In the genomic region with DNA sequence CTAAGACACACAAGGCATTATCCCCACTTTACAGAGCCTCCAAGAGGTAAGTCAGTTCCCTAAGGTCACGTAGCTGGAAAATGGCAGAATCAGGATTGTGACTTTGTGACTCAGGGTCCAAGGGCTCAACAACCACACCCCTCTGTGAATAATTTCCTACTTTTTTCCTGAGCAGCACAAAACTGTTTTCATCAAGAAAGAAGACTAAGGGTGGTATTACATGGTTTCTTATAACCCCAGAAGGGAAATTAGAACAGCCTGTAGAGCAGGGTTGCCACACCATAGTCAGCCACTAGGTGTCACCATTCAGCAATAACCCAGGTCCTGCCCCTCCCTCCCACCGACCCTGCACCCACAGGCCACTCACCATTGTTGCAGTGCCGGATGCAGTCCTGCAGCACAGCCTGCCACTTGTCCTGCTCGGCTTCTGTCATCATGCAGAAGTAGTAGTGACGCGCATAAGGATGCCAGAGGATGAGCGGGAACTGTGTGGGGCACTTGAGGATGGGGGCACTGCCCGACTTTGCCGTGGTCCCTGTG, we compare ENCODE assay signal across 7 cellular contexts.
DNase-seq lines count a peak whose midpoint lies in the region; ATAC-seq and TF ChIP-seq lines count a peak whose summit lies in the region.

No MANE protein-coding gene starts in this region.

- H3K4me2 ChIP-seq in OCI-LY3 (ENCODE audit: low read length), result no peak overlapping the region

- no peak for ATAC-seq in psoas muscle

- peaks cover 9% of the 10 kb centered on the region for H3K9me3 ChIP-seq in OCI-LY3 (ENCODE audit: insufficient read depth, low read length)
- peaks cover 9% of the 10 kb centered on the region for H3K9me3 ChIP-seq in psoas muscle

- 88 to 96% (median 93%) methylated on average over 9 of the region's 9 CpGs for WGBS in psoas muscle, 3 donors

- TF ChIP-seq CTCF in GM12873 (IDR thresholded peaks at IDR 0.05; ENCODE audit: insufficient read depth, low read depth, low read length, missing control alignments) (peak; percentile 67), OCI-LY3 (IDR thresholded peaks at IDR 0.05; ENCODE audit: low read depth, low read length) (peak; percentile 44), choroid plexus epithelial cell (conservative IDR thresholded peaks at IDR 0.05; ENCODE audit: low read depth, low read length) (peak; percentile 72), psoas muscle (IDR thresholded peaks at IDR 0.05) (peak; percentile 14)

- no peaks in the 10 kb centered on the region; the same call in 1 of the 2 replicates for H3K4me1 ChIP-seq in OCI-LY3 (ENCODE audit: low read length)
- H3K4me1 ChIP-seq in psoas muscle, result peaks cover 10% of the 10 kb centered on the region

- H3K79me2 ChIP-seq in OCI-LY3 (ENCODE audit: low read length), result no peaks in the 10 kb centered on the region

- H3K27me3 ChIP-seq in OCI-LY3 (ENCODE audit: low read depth, low read length), result no peaks in the 10 kb centered on the region
- no peaks in the 10 kb centered on the region for H3K27me3 ChIP-seq in psoas muscle (ENCODE audit: insufficient read depth in 3 of 3, low read length in 2 of 3)

- no peak overlapping the region for H3K9ac ChIP-seq in OCI-LY3 (ENCODE audit: low read length)

- H3K36me3 ChIP-seq in OCI-LY3 (replicated peaks; ENCODE audit: low read depth, low read length) (no peaks in the 10 kb centered on the region), psoas muscle (ENCODE audit: insufficient read depth in 1 of 2, low read depth in 1 of 2) (peaks cover 0 to 16% of the 10 kb centered on the region in 2 donors)

- no peaks in the 10 kb centered on the region for H4K20me1 ChIP-seq in OCI-LY3 (ENCODE audit: insufficient read depth, low read length)

- H2AFZ ChIP-seq in OCI-LY3 (ENCODE audit: low read depth, low read length), result no peak overlapping the region

- DNase-seq in choroid plexus epithelial cell (ENCODE audit: low read depth) (peak; percentile 67), psoas muscle (no peak), cerebellar cortex (ENCODE audit: low spot score) (no peak), OCI-M2 (lab: John Stamatoyannopoulos, UW; ENCODE audit: unreplicated experiment) (no peak)
- DNase-seq in stimulated activated naive CD4-positive, alpha-beta T cell (lab: John Stamatoyannopoulos, UW), result no peak

- H3K27ac ChIP-seq in OCI-LY3 (ENCODE audit: low read length) (no peak overlapping the region), psoas muscle (no peak overlapping the region)

- H3K4me3 ChIP-seq in OCI-LY3 (ENCODE audit: low read length) (no peak overlapping the region), choroid plexus epithelial cell (ENCODE audit: low read depth, low read length) (no peak overlapping the region), psoas muscle (no peak overlapping the region)

- intact Hi-C loops in psoas muscle (cut with DNase I), result loop anchor here in 1 of 2 donors (5.0 kb wide), 2 partner anchors 34 to 54 kb away; no protein-coding TSS in a partner anchor

Comparison
In these comparisons a context has a peak if more than half of its experiments do, and no peak if none do; other contexts are left out.
1. CTCF ChIP-seq: peak in every context shown above with its lines; median percentile 72 in choroid plexus epithelial cell; 67 in GM12873; 44 in OCI-LY3; 14 in psoas muscle.